9 cellular contexts compared by ENCODE assay signal in genomic region chr9:133532937-133533668, GRCh38. TPM values are rescaled to one million over a fixed set of nuclear protein-coding genes. Genes with fewer than 3 reads are reported as not detected.
A peak's percentile ranks its signal among the peaks of the same experiment; 100 is the strongest.
DNase-seq lines count a peak whose midpoint lies in the region; ATAC-seq, FAIRE-seq and TF ChIP-seq lines count a peak whose summit lies in the region.
"Had no signal": no experiment of that assay in that cellular context is flagged by ENCODE, and none has a peak within 500 bp of the region (broad histone marks: within the 10 kb centered on the region; RNA-seq: fewer than 3 reads in every experiment).

No MANE protein-coding gene starts in this region.

- DNase-seq in GM06990 (ENCODE audit: extremely low read depth, insufficient read length), result peak; percentile 67
- peak; percentile 62 for DNase-seq in NCI-H1105 treated with DMSO at 0.1 percent for 48 hours (lab: John Stamatoyannopoulos, UW)
- DNase-seq in T-helper 9 cell, result peak; percentile 44
- peak; percentile 55 for DNase-seq in astrocyte of the hippocampus (ENCODE audit: low read depth, low spot score)
- no peak for DNase-seq in kidney
- DNase-seq in stimulated activated CD4-positive, alpha-beta T cell treated with anti-CD3 and anti-CD28 coated beads, Interleukin-4, amount 100 ng/mL, for 48 hours (ENCODE audit: low read depth in 2 of 2), result peak; percentile 65 to 76
- DNase-seq in amniotic stem cell (lab: John Stamatoyannopoulos, UW), result no peak

- H3K9me3 ChIP-seq in kidney (ENCODE audit: control insufficient read depth in 1 of 2, low read length in 2 of 2), result no peaks in the 10 kb centered on the region

- peak; percentile 72 for TF ChIP-seq CTCF in GM06990 (IDR thresholded peaks at IDR 0.05; ENCODE audit: insufficient read depth, low read length, poor library complexity, severe bottlenecking)
- TF ChIP-seq CTCF in kidney (IDR thresholded peaks at IDR 0.05; ENCODE audit: borderline replicate concordance, extremely low read depth, insufficient read depth), result peak; percentile 46

- no peak overlapping the region for H3K9ac ChIP-seq in kidney (ENCODE audit: low read length in 2 of 2)

- H3K27ac ChIP-seq in kidney (ENCODE audit: low read depth in 2 of 2, low read length in 2 of 2), result no peak overlapping the region

- peaks cover 3% of the 10 kb centered on the region for H3K27me3 ChIP-seq in GM06990 (replicated peaks; ENCODE audit: control insufficient read depth, insufficient read depth, low read length)

- peaks cover 24 to 56% of the 10 kb centered on the region in 2 donors for H3K4me1 ChIP-seq in kidney (ENCODE audit: control insufficient read depth in 1 of 2, insufficient read depth in 1 of 2, low read depth in 1 of 2, low read length in 2 of 2)

- intact Hi-C loops in kidney (cut with DNase I), result no loop called here

- no peak for FAIRE-seq in kidney (lab: Jason Lieb, UNC)

- no peak overlapping the region for H3K4me3 ChIP-seq in GM06990 (replicated peaks; ENCODE audit: low read depth, low read length)
- no peak overlapping the region for H3K4me3 ChIP-seq in kidney (ENCODE audit: low read length in 2 of 2)

- ATAC-seq in GM21367 (IDR thresholded peaks at IDR 0.05; ENCODE audit: unreplicated experiment), result no peak

- H3K36me3 ChIP-seq in GM06990 (ENCODE audit: control insufficient read depth, insufficient read depth, low read length) (no peaks in the 10 kb centered on the region), kidney (ENCODE audit: control insufficient read depth in 1 of 2, insufficient read depth in 2 of 2, low read length in 2 of 2) (no peaks in the 10 kb centered on the region)

RNA-seq across cellular contexts. Expression of gene ADAMTSL2, which starts 1.4 kb away (rescaled TPM):
- 32.1 TPM for total RNA-seq in kidney
- polyA plus RNA-seq in kidney (ENCODE audit: insufficient read depth, low read depth, low replicate concordance), result 20.0 TPM

RNA-seq across cellular contexts. Expression of gene MYMK, which starts 8.3 kb away (rescaled TPM):
- not detected for total RNA-seq in kidney
- polyA plus RNA-seq in kidney (ENCODE audit: insufficient read depth, low read depth, low replicate concordance), result not detected
- polyA plus RNA-seq: esophagus had no signal

RNA-seq across cellular contexts. Expression of gene SLC2A6, which starts 54.2 kb away (rescaled TPM):
- total RNA-seq in kidney, result 5.8 TPM
- polyA plus RNA-seq in kidney (ENCODE audit: insufficient read depth, low read depth, low replicate concordance), result 2.5 TPM

Comparison
In these comparisons a context has a peak if more than half of its experiments do, and no peak if none do; other contexts are left out.
1. DNase-seq: peak in GM06990 (single experiment), NCI-H1105 treated with DMSO at 0.1 percent for 48 hours (single experiment), T-helper 9 cell (single experiment), astrocyte of the hippocampus (single experiment) and stimulated activated CD4-positive, alpha-beta T cell treated with anti-CD3 and anti-CD28 coated beads, Interleukin-4, amount 100 ng/mL, for 48 hours (2 of 2); none in kidney (single experiment) and amniotic stem cell (single experiment).